In the genomic region with DNA sequence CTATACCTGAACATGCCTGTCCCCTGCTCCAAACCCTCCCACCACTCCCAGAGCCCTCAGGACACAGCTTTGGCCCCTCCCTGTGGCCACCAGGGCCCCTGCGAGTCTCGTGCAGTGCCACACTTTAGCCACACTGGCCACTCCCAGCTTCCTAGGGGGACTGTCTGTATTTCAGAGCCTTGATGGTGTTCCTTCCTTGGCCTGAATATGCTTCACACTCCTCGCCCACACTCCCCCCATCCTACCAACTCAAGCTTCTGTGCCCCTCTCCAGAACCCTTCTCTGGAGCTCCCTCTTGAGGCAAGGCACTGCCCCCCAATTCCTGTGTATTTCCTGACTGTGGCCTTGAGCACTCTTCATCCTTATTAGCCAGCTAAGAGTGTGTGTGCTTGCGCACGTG, we compare ENCODE assay signal across 1 cellular context.
TF ChIP-seq lines count a peak whose summit lies in the region.

No MANE protein-coding gene starts in this region.

TF ChIP-seq in IMR-90, 13 proteins besides CTCF, POLR2A, EP300 and RAD21 (continued from another document):
- TF ChIP-seq, protein P1, sequence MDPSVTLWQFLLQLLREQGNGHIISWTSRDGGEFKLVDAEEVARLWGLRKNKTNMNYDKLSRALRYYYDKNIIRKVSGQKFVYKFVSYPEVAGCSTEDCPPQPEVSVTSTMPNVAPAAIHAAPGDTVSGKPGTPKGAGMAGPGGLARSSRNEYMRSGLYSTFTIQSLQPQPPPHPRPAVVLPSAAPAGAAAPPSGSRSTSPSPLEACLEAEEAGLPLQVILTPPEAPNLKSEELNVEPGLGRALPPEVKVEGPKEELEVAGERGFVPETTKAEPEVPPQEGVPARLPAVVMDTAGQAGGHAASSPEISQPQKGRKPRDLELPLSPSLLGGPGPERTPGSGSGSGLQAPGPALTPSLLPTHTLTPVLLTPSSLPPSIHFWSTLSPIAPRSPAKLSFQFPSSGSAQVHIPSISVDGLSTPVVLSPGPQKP (IDR thresholded peaks at IDR 0.05; ENCODE audit: borderline replicate concordance, low read depth, low read length), result no peak
- TF ChIP-seq RFX5 (IDR thresholded peaks at IDR 0.05; ENCODE audit: low read depth, low read length), result no peak
- TF ChIP-seq CHD1 (IDR thresholded peaks at IDR 0.05; ENCODE audit: low read depth, low read length), result no peak
- TF ChIP-seq NFE2L2 (IDR thresholded peaks at IDR 0.05; ENCODE audit: low read depth, low read length), result no peak
- no peak for TF ChIP-seq MAFK (IDR thresholded peaks at IDR 0.05; ENCODE audit: low read depth, low read length)
